In genomic region chr1:145995964-145996432, GRCh38 we compare ENCODE assay signal across 6 cellular contexts. TPM values are rescaled to one million over a fixed set of nuclear protein-coding genes. Genes with fewer than 3 reads are reported as not detected.
DNase-seq lines count a peak whose midpoint lies in the region; ATAC-seq and TF ChIP-seq lines count a peak whose summit lies in the region.

No MANE protein-coding gene starts in this region.

- peaks cover 30% of the 10 kb centered on the region in 2 donors for H3K36me3 ChIP-seq in muscle layer of duodenum (ENCODE audit: control insufficient read depth in 1 of 2, insufficient read depth in 2 of 2, low read length in 2 of 2)

- H3K27ac ChIP-seq in muscle layer of duodenum (ENCODE audit: low read length): peak overlapping the region; percentile 99

- no peaks in the 10 kb centered on the region for H3K9me3 Mint-ChIP-seq in HFFc6
- no peaks in the 10 kb centered on the region for H3K9me3 Mint-ChIP-seq in activated naive CD8-positive, alpha-beta T cell treated with anti-CD3 and anti-CD28 coated beads, Interleukin-2, amount 10 ng/mL, durations not matched to agents 7 days and 5 days

- no peak for TF ChIP-seq CTCF in HFFc6 (IDR thresholded peaks at IDR 0.05)

- peak overlapping the region; percentile 91 for H3K27ac Mint-ChIP-seq in HFFc6
- peak overlapping the region; percentile 99 for H3K27ac Mint-ChIP-seq in activated naive CD8-positive, alpha-beta T cell treated with anti-CD3 and anti-CD28 coated beads, Interleukin-2, amount 10 ng/mL, durations not matched to agents 7 days and 5 days

- peaks cover 14 to 30% of the 10 kb centered on the region in 2 donors for H3K4me1 ChIP-seq in muscle layer of duodenum (ENCODE audit: control insufficient read depth in 1 of 2, insufficient read depth in 2 of 2, low read length in 2 of 2)

- H3K4me3 ChIP-seq in muscle layer of duodenum (ENCODE audit: low read depth in 1 of 2, low read length in 2 of 2): peak overlapping the region; percentile 99 to 100

- no peaks in the 10 kb centered on the region for H3K27me3 Mint-ChIP-seq in HFFc6 (ENCODE audit: insufficient read depth)
- no peaks in the 10 kb centered on the region for H3K27me3 Mint-ChIP-seq in activated naive CD8-positive, alpha-beta T cell treated with anti-CD3 and anti-CD28 coated beads, Interleukin-2, amount 10 ng/mL, durations not matched to agents 7 days and 5 days

- DNase-seq in HFFc6: no peak
- DNase-seq in activated naive CD8-positive, alpha-beta T cell treated with anti-CD3 and anti-CD28 coated beads, Interleukin-2, amount 10 ng/mL, durations not matched to agents 7 days and 5 days: no peak
- DNase-seq in GOT3 (lab: John Stamatoyannopoulos, UW): no peak
- no peak for DNase-seq in activated effector memory CD4-positive, alpha-beta T cell treated with Interleukin-2 at 50 U/mL for 16 hours

- peaks cover 52% of the 10 kb centered on the region for H3K4me1 Mint-ChIP-seq in HFFc6 (ENCODE audit: low read depth)
- H3K4me1 Mint-ChIP-seq in activated naive CD8-positive, alpha-beta T cell treated with anti-CD3 and anti-CD28 coated beads, Interleukin-2, amount 10 ng/mL, durations not matched to agents 7 days and 5 days: peaks cover 58% of the 10 kb centered on the region

- H3K9me3 ChIP-seq in muscle layer of duodenum (ENCODE audit: control insufficient read depth in 1 of 2, low read length in 2 of 2): no peaks in the 10 kb centered on the region

- H3K27me3 ChIP-seq in muscle layer of duodenum (ENCODE audit: low read depth, low read length): no peaks in the 10 kb centered on the region

- peak overlapping the region; percentile 97 for H3K4me3 Mint-ChIP-seq in HFFc6
- peak overlapping the region; percentile 100 for H3K4me3 Mint-ChIP-seq in activated naive CD8-positive, alpha-beta T cell treated with anti-CD3 and anti-CD28 coated beads, Interleukin-2, amount 10 ng/mL, durations not matched to agents 7 days and 5 days

- no peak for ATAC-seq in activated naive CD8-positive, alpha-beta T cell treated with anti-CD3 and anti-CD28 coated beads, Interleukin-2, amount 10 ng/mL, durations not matched to agents 7 days and 5 days (ENCODE audit: low read depth)
- ATAC-seq in GM21515 (IDR thresholded peaks at IDR 0.05; ENCODE audit: unreplicated experiment): no peak

- POLR2A ChIA-PET in activated naive CD8-positive, alpha-beta T cell treated with anti-CD3 and anti-CD28 coated beads, Interleukin-2, amount 10 ng/mL, durations not matched to agents 7 days and 5 days (lab: Charles Lee): interaction anchor here (0.5 to 13.2 kb wide), 11 partner anchors 7 to 105 kb away, joined by 3 to 407 read pairs (median 10); partner anchors contain the start of genes ANKRD34A, LIX1L, PEX11B and POLR3GL

- H3K36me3 Mint-ChIP-seq in HFFc6 (ENCODE audit: low read depth): peaks cover 40% of the 10 kb centered on the region
- H3K36me3 Mint-ChIP-seq in activated naive CD8-positive, alpha-beta T cell treated with anti-CD3 and anti-CD28 coated beads, Interleukin-2, amount 10 ng/mL, durations not matched to agents 7 days and 5 days: peaks cover 46% of the 10 kb centered on the region

RNA-seq across cellular contexts. Expression of gene TXNIP, which starts 0.4 kb away (rescaled TPM):
- 10 to 100 TPM; 49.2 to 78.0 (median 59.5) TPM for total RNA-seq in HFFc6 (2021; fragmentation: NEBNext Ultra II Directional; extraction: Animal tissue kit (Norgen Biotek cat#: 25700))
- 100 to 1,000 TPM; 678 to 725 TPM for total RNA-seq in activated naive CD8-positive, alpha-beta T cell treated with anti-CD3 and anti-CD28 coated beads, Interleukin-2, amount 10 ng/mL, durations not matched to agents 7 days and 5 days

RNA-seq across cellular contexts. Expression of gene HJV, which starts 25.5 kb away (rescaled TPM):
- not detected for total RNA-seq in HFFc6 (2021; fragmentation: NEBNext Ultra II Directional; extraction: Animal tissue kit (Norgen Biotek cat#: 25700))
- not detected for total RNA-seq in activated naive CD8-positive, alpha-beta T cell treated with anti-CD3 and anti-CD28 coated beads, Interleukin-2, amount 10 ng/mL, durations not matched to agents 7 days and 5 days

RNA-seq across cellular contexts. Expression of gene POLR3GL, which starts 31.5 kb away (rescaled TPM):
- total RNA-seq in HFFc6 (2021; fragmentation: NEBNext Ultra II Directional; extraction: Animal tissue kit (Norgen Biotek cat#: 25700)): 10 to 100 TPM; 23.5 to 29.3 (median 26.2) TPM
- 10 to 100 TPM; 32.6 to 34.9 TPM for total RNA-seq in activated naive CD8-positive, alpha-beta T cell treated with anti-CD3 and anti-CD28 coated beads, Interleukin-2, amount 10 ng/mL, durations not matched to agents 7 days and 5 days

RNA-seq across cellular contexts. Expression of gene ANKRD34A, which starts 31.6 kb away (rescaled TPM):
- total RNA-seq in HFFc6 (2021; fragmentation: NEBNext Ultra II Directional; extraction: Animal tissue kit (Norgen Biotek cat#: 25700)): 10 to 100 TPM in 3 of 6 experiments, 1 to 10 TPM in 3; 8.1 to 14.9 (median 10.2) TPM
- 1 to 10 TPM; 2.2 to 2.8 TPM for total RNA-seq in activated naive CD8-positive, alpha-beta T cell treated with anti-CD3 and anti-CD28 coated beads, Interleukin-2, amount 10 ng/mL, durations not matched to agents 7 days and 5 days

RNA-seq across cellular contexts. Expression of gene LIX1L, which starts 38.2 kb away (rescaled TPM):
- total RNA-seq in HFFc6 (2021; fragmentation: NEBNext Ultra II Directional; extraction: Animal tissue kit (Norgen Biotek cat#: 25700)): 10 to 100 TPM; 51.0 to 59.6 (median 56.1) TPM
- total RNA-seq in activated naive CD8-positive, alpha-beta T cell treated with anti-CD3 and anti-CD28 coated beads, Interleukin-2, amount 10 ng/mL, durations not matched to agents 7 days and 5 days: 10 to 100 TPM; 54.0 to 57.5 TPM

Comparison
In these comparisons a context has a peak if more than half of its experiments do, and no peak if none do; other contexts are left out.
1. RNA of gene TXNIP, which starts 0.4 kb away (total RNA-seq): 678 to 725 TPM in activated naive CD8-positive, alpha-beta T cell treated with anti-CD3 and anti-CD28 coated beads, Interleukin-2, amount 10 ng/mL, durations not matched to agents 7 days and 5 days; 49.2 to 78.0 TPM in HFFc6; every median in the first group is over 4 times any median in the second.